In genomic region chr2:60707750-60708371, GRCh38 we compare ENCODE assay signal across 8 cellular contexts. TPM values are rescaled to one million over a fixed set of nuclear protein-coding genes. Genes with fewer than 3 reads are reported as not detected.
DNase-seq lines count a peak whose midpoint lies in the region; ATAC-seq and TF ChIP-seq lines count a peak whose summit lies in the region.

No MANE protein-coding gene starts in this region.

- peaks cover 0 to 5% (median 2%) of the 10 kb centered on the region in 4 donors for H3K4me1 Mint-ChIP-seq in CD4-positive, CD25-positive, alpha-beta regulatory T cell
- peaks cover 11% of the 10 kb centered on the region for H3K4me1 Mint-ChIP-seq in MCF 10A (ENCODE audit: insufficient read depth, unreplicated experiment)

- peaks cover 0 to 1% (median 0%) of the 10 kb centered on the region in 7 donors for H3K9me3 Mint-ChIP-seq in CD4-positive, CD25-positive, alpha-beta regulatory T cell
- no peaks in the 10 kb centered on the region for H3K9me3 Mint-ChIP-seq in MCF 10A (ENCODE audit: unreplicated experiment)

- H3K4me3 ChIP-seq in CD4-positive, CD25-positive, alpha-beta regulatory T cell (ENCODE audit: low read depth, low read length): no peak overlapping the region
- H3K4me3 ChIP-seq in uterus: no peak overlapping the region

- no peak overlapping the region for H3K27ac ChIP-seq in CD4-positive, CD25-positive, alpha-beta regulatory T cell (ENCODE audit: insufficient read depth, low read length, poor library complexity, severe bottlenecking)
- no peak overlapping the region for H3K27ac ChIP-seq in uterus

- no peak overlapping the region for H3K27ac Mint-ChIP-seq in CD4-positive, CD25-positive, alpha-beta regulatory T cell
- no peak overlapping the region for H3K27ac Mint-ChIP-seq in MCF 10A (ENCODE audit: low read depth, unreplicated experiment)

- H3K27me3 Mint-ChIP-seq in CD4-positive, CD25-positive, alpha-beta regulatory T cell: peaks cover 46% of the 10 kb centered on the region
- H3K27me3 Mint-ChIP-seq in MCF 10A (ENCODE audit: insufficient read depth, unreplicated experiment): no peaks in the 10 kb centered on the region

- peak; percentile 46 for TF ChIP-seq CTCF in GM20000 (IDR thresholded peaks at IDR 0.05; ENCODE audit: extremely low read depth, missing control alignments)
- peak; percentile 63 for TF ChIP-seq CTCF in MCF 10A (IDR thresholded peaks at IDR 0.05; ENCODE audit: unreplicated experiment)
- peak; percentile 55 to 69 (median 64) for TF ChIP-seq CTCF in uterus (IDR thresholded peaks at IDR 0.05)

- CTCF ChIA-PET in MCF 10A (lab: Yijun Ruan, JAX): interaction anchor here (0.6 to 7.8 kb wide), 39 partner anchors 10 to 350 kb away, joined by 3 to 68 read pairs (median 4); partner anchors contain the start of gene PAPOLG

- no peak for TF ChIP-seq POLR2A in uterus (IDR thresholded peaks at IDR 0.05)

- peak; percentile 20 to 48 for ATAC-seq in CD4-positive, CD25-positive, alpha-beta regulatory T cell (ENCODE audit: low read depth in 2 of 2)
- peak; percentile 54 for ATAC-seq in left colon
- ATAC-seq in HG02870 (IDR thresholded peaks at IDR 0.05; ENCODE audit: unreplicated experiment): no peak

- H3K4me3 Mint-ChIP-seq in CD4-positive, CD25-positive, alpha-beta regulatory T cell: no peak overlapping the region
- H3K4me3 Mint-ChIP-seq in MCF 10A (ENCODE audit: unreplicated experiment): no peak overlapping the region

- no peaks in the 10 kb centered on the region for H3K4me1 ChIP-seq in CD4-positive, CD25-positive, alpha-beta regulatory T cell (ENCODE audit: control insufficient read depth, insufficient read depth, low read length, poor library complexity, severe bottlenecking)
- H3K4me1 ChIP-seq in uterus: no peaks in the 10 kb centered on the region

- no peaks in the 10 kb centered on the region for H3K36me3 Mint-ChIP-seq in CD4-positive, CD25-positive, alpha-beta regulatory T cell
- no peaks in the 10 kb centered on the region for H3K36me3 Mint-ChIP-seq in MCF 10A (ENCODE audit: insufficient read depth, unreplicated experiment)

- intact Hi-C loops in MCF 10A (cut with micrococcal nuclease) (loop anchor here (1.0 kb wide), 2 partner anchors 48 to 291 kb away; partner anchors contain the start of gene PAPOLG), left colon (cut with DNase I, micrococcal nuclease) (loop anchor here in 1 of 2 donors (2.0 kb wide), 1 partner anchor 291 kb away; no protein-coding TSS in a partner anchor), uterus (cut with DNase I; ENCODE audit: low total_unique reads) (loop anchor here (5.0 kb wide), 1 partner anchor 289 kb away; no protein-coding TSS in a partner anchor)

- POLR2A ChIA-PET in MCF 10A (lab: Yijun Ruan, JAX): interaction anchor here (0.5 to 3.7 kb wide), 4 partner anchors 33 to 58 kb away, joined by 3 to 36 read pairs (median 4); partner anchors contain the start of gene PAPOLG

- H3K27me3 ChIP-seq in CD4-positive, CD25-positive, alpha-beta regulatory T cell (ENCODE audit: control insufficient read depth, insufficient read depth, low read length): no peaks in the 10 kb centered on the region
- H3K27me3 ChIP-seq in uterus: no peaks in the 10 kb centered on the region

- no peaks in the 10 kb centered on the region for H3K36me3 ChIP-seq in CD4-positive, CD25-positive, alpha-beta regulatory T cell (ENCODE audit: control insufficient read depth, insufficient read depth, low read length)
- no peaks in the 10 kb centered on the region for H3K36me3 ChIP-seq in uterus

- no TSS peak for BruUV-seq in MCF 10A (replicated peaks; lab: Mats Ljungman, UMichigan)

- no peaks in the 10 kb centered on the region for H3K9me3 ChIP-seq in CD4-positive, CD25-positive, alpha-beta regulatory T cell (ENCODE audit: control insufficient read depth in 2 of 2, low read length in 2 of 2)
- no peaks in the 10 kb centered on the region for H3K9me3 ChIP-seq in uterus

- DNase-seq in CD4-positive, CD25-positive, alpha-beta regulatory T cell: peak in 2 of 3 donors; percentile 43 to 48
- DNase-seq in GM20000 (ENCODE audit: low spot score) (peak; percentile 56), NCI-H526 (lab: John Stamatoyannopoulos, UW) (peak; percentile 1 to 68), MCF 10A (ENCODE audit: unreplicated experiment) (peak; percentile 65), left colon (no peak), uterus (no peak)
- no peak for DNase-seq in activated CD4-positive, alpha-beta T cell treated with anti-CD3 and anti-CD28 coated beads for 4 hours

RNA-seq across cellular contexts. Expression of gene PAPOLG, which starts 48.2 kb away (rescaled TPM):
- 23.0 TPM for total RNA-seq in CD4-positive, CD25-positive, alpha-beta regulatory T cell
- 10 to 100 TPM; 15.7 to 26.1 (median 17.7) TPM for polyA plus RNA-seq in CD4-positive, CD25-positive, alpha-beta regulatory T cell
- 16.9 and 18.4 TPM in 2 replicates for total RNA-seq in MCF 10A (2022)
- 10 to 100 TPM in 1 of 2 donors, 1 to 10 TPM in 1; 9.3 to 13.5 TPM for total RNA-seq in left colon
- total RNA-seq in uterus: 10 to 100 TPM in 3 of 4 donors, 1 to 10 TPM in 1; 7.7 to 32.1 (median 15.0) TPM

Comparison
In these comparisons a context has a peak if more than half of its experiments do, and no peak if none do; other contexts are left out.
1. DNase-seq: peak in CD4-positive, CD25-positive, alpha-beta regulatory T cell (2 of 3), GM20000 (single experiment), NCI-H526 (2 of 2) and MCF 10A (single experiment); none in left colon (0 of 2), uterus (0 of 2) and activated CD4-positive, alpha-beta T cell treated with anti-CD3 and anti-CD28 coated beads for 4 hours (0 of 2).
2. Peak in every context shown above with its lines, with median percentiles within 50 percentile points of each other: CTCF ChIP-seq.